ENCODE assay signal across 8 cellular contexts in the genomic region with DNA sequence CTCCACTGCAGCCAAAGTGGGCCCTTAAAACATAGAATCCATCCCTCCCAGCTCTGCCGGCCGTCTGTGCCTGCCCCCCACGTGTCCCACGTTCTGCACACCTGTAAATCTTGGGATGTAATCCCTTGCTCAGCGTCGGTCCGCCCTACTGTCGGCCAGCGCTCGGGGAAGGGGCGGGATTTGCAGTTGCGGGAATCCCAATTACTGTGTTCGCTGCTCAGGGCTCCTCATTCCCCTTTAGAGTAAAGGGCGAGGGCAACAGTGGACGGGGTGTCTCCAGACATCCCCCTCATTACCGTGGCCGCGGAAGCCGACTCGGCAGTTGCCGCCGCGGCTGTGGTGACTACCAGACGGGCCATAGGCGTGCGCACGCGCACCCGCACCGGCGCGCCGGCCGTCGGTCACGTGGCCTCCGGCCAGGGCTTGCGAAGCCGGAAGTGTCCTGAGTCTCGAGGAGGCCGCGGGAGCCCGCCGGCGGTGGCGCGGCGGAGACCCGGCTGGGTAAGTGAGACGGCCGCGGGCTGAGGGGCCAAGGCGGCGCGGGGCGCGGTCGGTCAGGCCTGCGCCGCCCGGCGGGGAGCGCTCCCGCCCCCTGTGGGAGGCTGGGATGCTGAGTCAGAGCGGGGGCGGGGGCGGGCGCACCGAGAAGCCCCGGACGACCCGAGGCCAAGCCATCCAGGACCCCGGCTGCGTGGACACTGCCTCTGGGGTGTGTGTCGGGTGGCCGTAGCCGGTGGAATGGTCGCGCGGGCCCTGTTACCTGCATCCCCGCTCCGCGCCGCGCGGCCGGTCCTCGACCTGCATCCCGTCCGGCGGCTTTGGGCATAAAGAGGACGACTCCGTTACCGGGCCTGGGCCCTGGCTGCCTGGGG. TPM values are rescaled to one million over a fixed set of nuclear protein-coding genes. Genes with fewer than 3 reads are reported as not detected.
DNase-seq lines count a peak whose midpoint lies in the region; ATAC-seq lines count a peak whose summit lies in the region.

A gene (plus strand): TSS at position 434 of the 872 bp plus-strand sequence. CDS start 3,751 bp downstream, outside the sequence.

- peaks cover 3% of the 10 kb centered on the region for H3K4me1 ChIP-seq in mesenchymal stem cell (ENCODE audit: control insufficient read depth, insufficient read depth, low read depth, low read length)

- peak within 1 kb of the TSS; percentile 60 for H2BK5ac ChIP-seq in mesenchymal stem cell (ENCODE audit: low read depth, low read length, poor library complexity, severe bottlenecking)

- H3K36me3 ChIP-seq in mesenchymal stem cell (ENCODE audit: control insufficient read depth in 1 of 2, insufficient read depth in 2 of 2, low read depth in 1 of 2, low read length in 2 of 2): peaks cover 11 to 36% of the 10 kb centered on the region in 2 experiments

- H4K8ac ChIP-seq in mesenchymal stem cell (ENCODE audit: low read length): peak within 1 kb of the TSS; percentile 70

- H3K27me3 ChIP-seq in mesenchymal stem cell (ENCODE audit: control insufficient read depth in 1 of 2, insufficient read depth in 1 of 2, low read length in 2 of 2): no peaks in the 10 kb centered on the region

- peak; percentile 93 for DNase-seq in CD1c-positive myeloid dendritic cell (ENCODE audit: extremely low spot score)
- DNase-seq in NCI-H82 (lab: John Stamatoyannopoulos, UW): peak; percentile 93
- DNase-seq in activated CD8-positive, alpha-beta T cell treated with anti-CD3 and anti-CD28 coated beads, Interleukin-2, amount 10 ng/mL, durations not matched to agents 7 days and 5 days: peak; percentile 73
- DNase-seq in effector memory CD8-positive, alpha-beta T cell: peak; percentile 38 to 45 (median 45)
- peak; percentile 89 for DNase-seq in mesenchymal stem cell
- DNase-seq in stimulated activated CD8-positive, alpha-beta memory T cell treated with anti-CD3 and anti-CD28 coated beads, Interleukin-15, amount 100 ng/mL, for 1 hour (ENCODE audit: low read depth): peak; percentile 32

- POLR2A ChIA-PET in activated CD8-positive, alpha-beta T cell treated with anti-CD3 and anti-CD28 coated beads, Interleukin-2, amount 10 ng/mL, durations not matched to agents 7 days and 5 days (lab: Charles Lee): no interaction called here

- peak within 1 kb of the TSS; percentile 98 for H3K9ac ChIP-seq in mesenchymal stem cell (ENCODE audit: low read length)

- H3K36me3 Mint-ChIP-seq in activated CD8-positive, alpha-beta T cell treated with anti-CD3 and anti-CD28 coated beads, Interleukin-2, amount 10 ng/mL, durations not matched to agents 7 days and 5 days (ENCODE audit: low read depth): peaks cover 33% of the 10 kb centered on the region
- peaks cover 26% of the 10 kb centered on the region for H3K36me3 Mint-ChIP-seq in effector memory CD8-positive, alpha-beta T cell (ENCODE audit: insufficient read depth)

- H3K9me3 ChIP-seq in mesenchymal stem cell (ENCODE audit: control insufficient read depth, low read length): no peaks in the 10 kb centered on the region

- peak within 1 kb of the TSS in 1 of 2 experiments; percentile 75 for H3K23ac ChIP-seq in mesenchymal stem cell (ENCODE audit: low read length in 2 of 2)

- ATAC-seq in GM19324 (IDR thresholded peaks at IDR 0.05; ENCODE audit: low FRiP score, unreplicated experiment) (peak; percentile 97), HG03460 (IDR thresholded peaks at IDR 0.05; ENCODE audit: unreplicated experiment) (peak; percentile 88)
- ATAC-seq in activated CD8-positive, alpha-beta T cell treated with anti-CD3 and anti-CD28 coated beads, Interleukin-2, amount 10 ng/mL, durations not matched to agents 7 days and 5 days: peak; percentile 80
- ATAC-seq in effector memory CD8-positive, alpha-beta T cell (replicated peaks): peak; percentile 69

- H3K18ac ChIP-seq in mesenchymal stem cell (ENCODE audit: low read depth in 1 of 2, low read length in 2 of 2): peak within 1 kb of the TSS; percentile 90 to 93

- peak within 1 kb of the TSS in 1 of 2 experiments; percentile 93 for H3K14ac ChIP-seq in mesenchymal stem cell (ENCODE audit: low read length in 2 of 2)

- peak within 1 kb of the TSS; percentile 96 for H3K27ac Mint-ChIP-seq in activated CD8-positive, alpha-beta T cell treated with anti-CD3 and anti-CD28 coated beads, Interleukin-2, amount 10 ng/mL, durations not matched to agents 7 days and 5 days
- peak within 1 kb of the TSS; percentile 95 to 98 for H3K27ac Mint-ChIP-seq in effector memory CD8-positive, alpha-beta T cell

- H3K79me1 ChIP-seq in mesenchymal stem cell (replicated peaks; ENCODE audit: low read length, poor library complexity, severe bottlenecking): peaks cover 1% of the 10 kb centered on the region

- no peaks in the 10 kb centered on the region for H3K9me3 Mint-ChIP-seq in activated CD8-positive, alpha-beta T cell treated with anti-CD3 and anti-CD28 coated beads, Interleukin-2, amount 10 ng/mL, durations not matched to agents 7 days and 5 days (ENCODE audit: insufficient read depth)
- H3K9me3 Mint-ChIP-seq in effector memory CD8-positive, alpha-beta T cell: no peaks in the 10 kb centered on the region

- H2AK5ac ChIP-seq in mesenchymal stem cell (ENCODE audit: low read length, severe bottlenecking): no peak within 1 kb of the TSS

- CTCF ChIA-PET in activated CD8-positive, alpha-beta T cell treated with anti-CD3 and anti-CD28 coated beads, Interleukin-2, amount 10 ng/mL, durations not matched to agents 7 days and 5 days (lab: Charles Lee): interaction anchor here (1.5 kb wide), 1 partner anchor 11 kb away, joined by 4 read pairs; no protein-coding TSS in a partner anchor

- peak within 1 kb of the TSS; percentile 94 for H3K4me3 Mint-ChIP-seq in activated CD8-positive, alpha-beta T cell treated with anti-CD3 and anti-CD28 coated beads, Interleukin-2, amount 10 ng/mL, durations not matched to agents 7 days and 5 days
- peak within 1 kb of the TSS; percentile 91 to 94 for H3K4me3 Mint-ChIP-seq in effector memory CD8-positive, alpha-beta T cell

- WGBS in mesenchymal stem cell: under 1% methylated on average over 50 of the region's 94 CpGs

- peak within 1 kb of the TSS; percentile 80 for H4K91ac ChIP-seq in mesenchymal stem cell (ENCODE audit: low read length)

- no peaks in the 10 kb centered on the region for H3K27me3 Mint-ChIP-seq in activated CD8-positive, alpha-beta T cell treated with anti-CD3 and anti-CD28 coated beads, Interleukin-2, amount 10 ng/mL, durations not matched to agents 7 days and 5 days (ENCODE audit: low read depth)
- H3K27me3 Mint-ChIP-seq in effector memory CD8-positive, alpha-beta T cell: no peaks in the 10 kb centered on the region

- H3K4me2 ChIP-seq in mesenchymal stem cell (ENCODE audit: low read length, poor library complexity, severe bottlenecking): peak within 1 kb of the TSS; percentile 82

- peak within 1 kb of the TSS; percentile 89 to 96 for H3K4me3 ChIP-seq in mesenchymal stem cell (ENCODE audit: insufficient read depth in 1 of 2, low read depth in 1 of 2, low read length in 2 of 2)

- H3K27ac ChIP-seq in mesenchymal stem cell (ENCODE audit: low read length, poor library complexity, severe bottlenecking): peak within 1 kb of the TSS; percentile 65

- H2BK120ac ChIP-seq in mesenchymal stem cell (ENCODE audit: low read depth, low read length): peak within 1 kb of the TSS; percentile 40

- H3K4ac ChIP-seq in mesenchymal stem cell (ENCODE audit: low read depth in 1 of 2, low read length in 2 of 2): peak within 1 kb of the TSS; percentile 16 to 81

- H2BK15ac ChIP-seq in mesenchymal stem cell (ENCODE audit: low read depth, poor library complexity, severe bottlenecking): peak within 1 kb of the TSS; percentile 53

- peak within 1 kb of the TSS in 1 of 2 experiments; percentile 63 for H2BK12ac ChIP-seq in mesenchymal stem cell (ENCODE audit: low read length in 2 of 2)

- peak within 1 kb of the TSS; percentile 89 for H2AFZ ChIP-seq in mesenchymal stem cell (ENCODE audit: low read depth, low read length)

- H3K4me1 Mint-ChIP-seq in activated CD8-positive, alpha-beta T cell treated with anti-CD3 and anti-CD28 coated beads, Interleukin-2, amount 10 ng/mL, durations not matched to agents 7 days and 5 days (ENCODE audit: low read depth): peaks cover 42% of the 10 kb centered on the region
- peaks cover 30 to 46% of the 10 kb centered on the region in 2 donors for H3K4me1 Mint-ChIP-seq in effector memory CD8-positive, alpha-beta T cell (ENCODE audit: low read depth in 2 of 2)

RNA-seq across cellular contexts. Expression of the gene that starts here (rescaled TPM):
- 10 to 100 TPM; 25.0 to 31.7 TPM for total RNA-seq in activated CD8-positive, alpha-beta T cell treated with anti-CD3 and anti-CD28 coated beads, Interleukin-2, amount 10 ng/mL, durations not matched to agents 7 days and 5 days
- 17.0 TPM for polyA plus RNA-seq in mesenchymal stem cell (2013, experiment 1 of 2)
- polyA plus RNA-seq in mesenchymal stem cell (2013, experiment 2 of 2): 17.4 TPM

Comparison
In these comparisons a context has a peak if more than half of its experiments do, and no peak if none do; other contexts are left out.
1. Peak in every context shown above with its lines: DNase-seq, ATAC-seq, H3K4me3 ChIP-seq and H3K27ac ChIP-seq.
2. DNase-seq: peak in every context shown above with its lines; median percentile 93 in CD1c-positive myeloid dendritic cell; 93 in NCI-H82; 89 in mesenchymal stem cell; 73 in activated CD8-positive, alpha-beta T cell treated with anti-CD3 and anti-CD28 coated beads, Interleukin-2, amount 10 ng/mL, durations not matched to agents 7 days and 5 days; 45 in effector memory CD8-positive, alpha-beta T cell; 32 in stimulated activated CD8-positive, alpha-beta memory T cell treated with anti-CD3 and anti-CD28 coated beads, Interleukin-15, amount 100 ng/mL, for 1 hour.